In the genomic region with DNA sequence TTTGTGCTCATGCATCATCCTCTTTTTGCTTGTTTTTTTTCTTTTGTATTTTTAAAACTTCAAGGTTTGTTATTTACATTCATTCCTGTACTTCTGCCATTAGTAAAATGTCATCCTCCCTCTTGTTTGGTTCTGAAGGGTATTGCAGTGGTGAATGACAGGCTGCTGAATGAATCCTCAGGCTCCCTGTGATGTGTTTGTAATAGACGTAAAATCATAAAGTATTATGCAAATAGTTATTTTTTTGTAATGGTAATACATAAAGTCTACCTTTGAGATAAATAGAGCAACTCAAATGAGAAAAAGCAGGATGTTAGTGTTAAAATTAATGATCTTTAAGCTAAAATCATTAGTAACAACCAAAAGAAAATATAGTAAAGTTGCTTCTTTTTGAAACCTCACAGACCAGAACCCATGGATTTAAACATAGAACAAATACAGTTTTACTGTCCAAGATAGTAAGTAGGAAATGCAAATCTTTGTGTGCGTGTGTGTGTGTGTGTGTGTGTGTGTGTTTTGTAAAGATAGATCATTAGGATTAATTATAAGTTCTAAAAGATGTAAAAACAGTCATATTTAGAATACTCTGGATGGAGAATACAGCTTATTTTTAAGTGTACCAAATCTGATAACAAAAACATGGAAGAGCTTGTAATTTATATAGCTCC, we compare ENCODE assay signal across 14 cellular contexts. TPM values are rescaled to one million over a fixed set of nuclear protein-coding genes. Genes with fewer than 3 reads are reported as not detected.
DNase-seq lines count a peak whose midpoint lies in the region.
"Had no signal": no experiment of that assay in that cellular context is flagged by ENCODE, and none has a peak within 500 bp of the region (broad histone marks: within the 10 kb centered on the region; RNA-seq: fewer than 3 reads in every experiment).

No MANE protein-coding gene starts in this region.

- H3K36me3 Mint-ChIP-seq in T-helper 2 cell treated with Interferon-gamma antibody and Interleukin-4, amounts not matched to agents 5 μg/mL and 100 μg/mL, for 36 hours (ENCODE audit: low read depth) = peaks cover 4% of the 10 kb centered on the region
- peaks cover 6% of the 10 kb centered on the region for H3K36me3 Mint-ChIP-seq in activated T-helper 1 cell treated with anti-CD3 and anti-CD28 coated beads, Interleukin-12 subunit alpha, Interleukin-12 subunit beta, Interleukin-2, Interleukin-4 antibody, amounts not matched to agents 30 ng/mL and 10 ng/mL and 1 ng/mL, durations not matched to agents 14 hours and 24 hours and 36 hours (ENCODE audit: low read depth)

- no peak for DNase-seq in T-helper 2 cell treated with Interferon-gamma antibody and Interleukin-4, amounts not matched to agents 5 μg/mL and 100 μg/mL, for 36 hours (ENCODE audit: low spot score)
- DNase-seq in medulla oblongata (ENCODE audit: extremely low spot score) = peak; percentile 29
- DNase-seq in activated T-helper 1 cell treated with anti-CD3 and anti-CD28 coated beads, Interleukin-12 subunit alpha, Interleukin-12 subunit beta, Interleukin-2, Interleukin-4 antibody, amounts not matched to agents 30 ng/mL and 10 ng/mL and 1 ng/mL, durations not matched to agents 14 hours and 24 hours and 36 hours (ENCODE audit: low spot score) = no peak
- no peak for DNase-seq in activated CD8-positive, alpha-beta memory T cell treated with anti-CD3 and anti-CD28 coated beads for 24 hours
- no peak for DNase-seq in SJCRH30
- DNase-seq in GM19240 (ENCODE audit: insufficient read length, low spot score) = no peak
- DNase-seq: activated CD4-positive, alpha-beta T cell treated with anti-CD3 and anti-CD28 coated beads, Interleukin-2, amount 50 U/mL, for 48 hours; body of pancreas; Calu3; kidney glomerular epithelial cell; SHP77; stimulated activated CD4-positive, alpha-beta T cell treated with anti-CD3 and anti-CD28 coated beads, Interleukin-1b, Interleukin-23, amount 100 ng/mL, for 48 hours had no signal

- peaks cover 38% of the 10 kb centered on the region for H4K20me1 ChIP-seq in BLaER1

- H3K36me3 ChIP-seq in BLaER1 = no peaks in the 10 kb centered on the region
- no peaks in the 10 kb centered on the region for H3K36me3 ChIP-seq in SJCRH30

- peak overlapping the region; percentile 86 for H3K4me2 ChIP-seq in BLaER1

- no peaks in the 10 kb centered on the region for H3K27me3 ChIP-seq in BLaER1
- H3K27me3 ChIP-seq in SJCRH30 = no peaks in the 10 kb centered on the region
- H3K27me3 ChIP-seq: body of pancreas had no signal

- H3K4me3 ChIP-seq in BLaER1 (no peak overlapping the region), GM08714 (ENCODE audit: low read length) (peak overlapping the region; percentile 46; the same call in 1 of the 2 replicates), SJCRH30 (no peak overlapping the region)
- H3K4me3 ChIP-seq: body of pancreas had no signal

- no peaks in the 10 kb centered on the region for H3K9me3 Mint-ChIP-seq in T-helper 2 cell treated with Interferon-gamma antibody and Interleukin-4, amounts not matched to agents 5 μg/mL and 100 μg/mL, for 36 hours
- H3K9me3 Mint-ChIP-seq in activated T-helper 1 cell treated with anti-CD3 and anti-CD28 coated beads, Interleukin-12 subunit alpha, Interleukin-12 subunit beta, Interleukin-2, Interleukin-4 antibody, amounts not matched to agents 30 ng/mL and 10 ng/mL and 1 ng/mL, durations not matched to agents 14 hours and 24 hours and 36 hours = no peaks in the 10 kb centered on the region

- H3K9ac ChIP-seq in BLaER1 = no peak overlapping the region

- peaks cover 26% of the 10 kb centered on the region for H3K4me1 Mint-ChIP-seq in T-helper 2 cell treated with Interferon-gamma antibody and Interleukin-4, amounts not matched to agents 5 μg/mL and 100 μg/mL, for 36 hours (ENCODE audit: low read depth)
- H3K4me1 Mint-ChIP-seq in activated T-helper 1 cell treated with anti-CD3 and anti-CD28 coated beads, Interleukin-12 subunit alpha, Interleukin-12 subunit beta, Interleukin-2, Interleukin-4 antibody, amounts not matched to agents 30 ng/mL and 10 ng/mL and 1 ng/mL, durations not matched to agents 14 hours and 24 hours and 36 hours (ENCODE audit: low read depth) = peaks cover 38% of the 10 kb centered on the region

- no peaks in the 10 kb centered on the region for H3K27me3 Mint-ChIP-seq in T-helper 2 cell treated with Interferon-gamma antibody and Interleukin-4, amounts not matched to agents 5 μg/mL and 100 μg/mL, for 36 hours (ENCODE audit: low read depth)
- H3K27me3 Mint-ChIP-seq in activated T-helper 1 cell treated with anti-CD3 and anti-CD28 coated beads, Interleukin-12 subunit alpha, Interleukin-12 subunit beta, Interleukin-2, Interleukin-4 antibody, amounts not matched to agents 30 ng/mL and 10 ng/mL and 1 ng/mL, durations not matched to agents 14 hours and 24 hours and 36 hours (ENCODE audit: insufficient read depth) = no peaks in the 10 kb centered on the region

- H3K4me1 ChIP-seq in BLaER1 = peaks cover 36% of the 10 kb centered on the region
- peaks cover 9% of the 10 kb centered on the region for H3K4me1 ChIP-seq in SJCRH30
- H3K4me1 ChIP-seq: body of pancreas had no signal

- peak overlapping the region; percentile 67 for H3K4me3 Mint-ChIP-seq in T-helper 2 cell treated with Interferon-gamma antibody and Interleukin-4, amounts not matched to agents 5 μg/mL and 100 μg/mL, for 36 hours
- no peak overlapping the region for H3K4me3 Mint-ChIP-seq in activated T-helper 1 cell treated with anti-CD3 and anti-CD28 coated beads, Interleukin-12 subunit alpha, Interleukin-12 subunit beta, Interleukin-2, Interleukin-4 antibody, amounts not matched to agents 30 ng/mL and 10 ng/mL and 1 ng/mL, durations not matched to agents 14 hours and 24 hours and 36 hours

- no peak overlapping the region for H3K27ac ChIP-seq in BLaER1
- H3K27ac ChIP-seq in SJCRH30 = no peak overlapping the region
- H3K27ac ChIP-seq: body of pancreas had no signal

- H3K9me3 ChIP-seq in BLaER1 (no peaks in the 10 kb centered on the region), SJCRH30 (replicated peaks) (no peaks in the 10 kb centered on the region)
- H3K9me3 ChIP-seq: body of pancreas had no signal

- H3K27ac Mint-ChIP-seq in T-helper 2 cell treated with Interferon-gamma antibody and Interleukin-4, amounts not matched to agents 5 μg/mL and 100 μg/mL, for 36 hours = no peak overlapping the region
- H3K27ac Mint-ChIP-seq in activated T-helper 1 cell treated with anti-CD3 and anti-CD28 coated beads, Interleukin-12 subunit alpha, Interleukin-12 subunit beta, Interleukin-2, Interleukin-4 antibody, amounts not matched to agents 30 ng/mL and 10 ng/mL and 1 ng/mL, durations not matched to agents 14 hours and 24 hours and 36 hours = no peak overlapping the region

- intact Hi-C loops in activated T-helper 1 cell treated with anti-CD3 and anti-CD28 coated beads, Interleukin-12 subunit alpha, Interleukin-12 subunit beta, Interleukin-2, Interleukin-4 antibody, amounts not matched to agents 30 ng/mL and 10 ng/mL and 1 ng/mL, durations not matched to agents 14 hours and 24 hours and 36 hours (cut with micrococcal nuclease) = loop anchor here (5.0 kb wide), 2 partner anchors 256 to 324 kb away; a partner anchor contains a TSS

RNA-seq across cellular contexts. Expression of a gene that starts 4.5 kb away (rescaled TPM):
- 13.4 and 13.5 TPM in 2 replicates for total RNA-seq in activated T-helper 1 cell treated with anti-CD3 and anti-CD28 coated beads, Interleukin-12 subunit alpha, Interleukin-12 subunit beta, Interleukin-2, Interleukin-4 antibody, amounts not matched to agents 30 ng/mL and 10 ng/mL and 1 ng/mL, durations not matched to agents 14 hours and 24 hours and 36 hours
- total RNA-seq in SJCRH30 (2014; rRNA removed; shearing (Covaris generic)) = 9.1 and 11.8 TPM in 2 replicates
